16 cellular contexts compared by ENCODE assay signal in genomic region chr16:55835173-55835572, GRCh38. TPM values are rescaled to one million over a fixed set of nuclear protein-coding genes. Genes with fewer than 3 reads are reported as not detected.
"Had no signal": no experiment of that assay in that cellular context is flagged by ENCODE, and none has a peak within 500 bp of the region (broad histone marks: within the 10 kb centered on the region; RNA-seq: fewer than 3 reads in every experiment).

No MANE protein-coding gene starts in this region.

RNA-seq across cellular contexts. Expression of gene CES1, which starts 2.3 kb away (rescaled TPM):
- total RNA-seq: naive thymus-derived CD8-positive, alpha-beta T cell; osteocyte; smooth muscle cell had no signal

RNA-seq across cellular contexts. Expression of gene CES5A, which starts 40.0 kb away (rescaled TPM):
- total RNA-seq: naive thymus-derived CD8-positive, alpha-beta T cell; natural killer cell treated with Interleukin-12 subunit alpha and Interleukin-12 subunit beta and Interleukin-15 and Interleukin-18, amount 100 ng/mL, for 72 hours; neural crest cell; omental fat pad; osteocyte; pancreas; posterior vena cava; psoas muscle; renal cortical epithelial cell; sciatic nerve; smooth muscle cell; spleen; transverse colon; upper lobe of right lung; urinary bladder; uterus had no signal
- polyA plus RNA-seq: naive thymus-derived CD8-positive, alpha-beta T cell; pancreas; smooth muscle cell; urinary bladder had no signal
